ENCODE assay signal across 18 cellular contexts in genomic region chr5:157578079-157578780, GRCh38. TPM values are rescaled to one million over a fixed set of nuclear protein-coding genes. Genes with fewer than 3 reads are reported as not detected.
DNase-seq lines count a peak whose midpoint lies in the region; ATAC-seq and TF ChIP-seq lines count a peak whose summit lies in the region.
"Had no signal": no experiment of that assay in that cellular context is flagged by ENCODE, and none has a peak within 500 bp of the region (broad histone marks: within the 10 kb centered on the region; RNA-seq: fewer than 3 reads in every experiment).

No MANE protein-coding gene starts in this region.

- H3K4me2 ChIP-seq in osteoblast (ENCODE audit: insufficient read depth, low read length): no peak overlapping the region
- H3K4me2 ChIP-seq: A549 had no signal

- H3K27me3 Mint-ChIP-seq in CD4-positive, alpha-beta memory T cell: no peaks in the 10 kb centered on the region
- peaks cover 4 to 9% of the 10 kb centered on the region in 2 donors for H3K27me3 Mint-ChIP-seq in T-cell

- intact Hi-C loops in CD4-positive, alpha-beta memory T cell (cut with micrococcal nuclease): loop anchor here (5.0 kb wide), 1 partner anchor 74 kb away; the partner anchor contains the start of gene SOX30

- no peaks in the 10 kb centered on the region for H3K36me3 ChIP-seq in CD4-positive, alpha-beta memory T cell (ENCODE audit: insufficient read depth, low read length)
- H3K36me3 ChIP-seq in osteoblast (ENCODE audit: insufficient read depth, low read length): no peaks in the 10 kb centered on the region

- peaks cover 18 to 68% (median 32%) of the 10 kb centered on the region in 4 donors for H3K4me1 Mint-ChIP-seq in CD4-positive, alpha-beta memory T cell
- H3K4me1 Mint-ChIP-seq in T-cell: peaks cover 15 to 51% (median 24%) of the 10 kb centered on the region in 3 donors

- H3K79me2 ChIP-seq in osteoblast (ENCODE audit: insufficient read depth, low read length): peaks cover 15% of the 10 kb centered on the region

- no peak overlapping the region for H3K4me3 ChIP-seq in CD4-positive, alpha-beta memory T cell (ENCODE audit: low read length in 2 of 2)
- no peak overlapping the region for H3K4me3 ChIP-seq in osteoblast (ENCODE audit: insufficient read depth, low read length)
- H3K4me3 ChIP-seq: A549 had no signal

- no peaks in the 10 kb centered on the region for H3K27me3 ChIP-seq in CD4-positive, alpha-beta memory T cell (ENCODE audit: insufficient read depth, low read length)
- H3K27me3 ChIP-seq in foreskin keratinocyte (peaks cover 28% of the 10 kb centered on the region), osteoblast (ENCODE audit: insufficient read depth, low read length) (no peaks in the 10 kb centered on the region)

- DNase-seq in CD4-positive, alpha-beta memory T cell: no peak
- DNase-seq in T-cell: no peak
- no peak for DNase-seq in foreskin keratinocyte
- peak; percentile 70 for DNase-seq in osteoblast (ENCODE audit: insufficient read length, low spot score, missing footprints)
- DNase-seq in NCI-H1092 (lab: John Stamatoyannopoulos, UW): no peak
- no peak for DNase-seq in NCI-H526 (lab: John Stamatoyannopoulos, UW)
- DNase-seq: C1 segment of cervical spinal cord, COR-L47, GOT3, Karpas-422, NCI-H1417, NCI-H1930, NCI-H2171, NCI-H446, NCI-H748 treated with DMSO at 0.1 percent for 48 hours, OCI-M1 had no signal

- peak overlapping the region in 4 of 7 donors; percentile 24 to 50 (median 43) for H3K27ac Mint-ChIP-seq in CD4-positive, alpha-beta memory T cell
- peak overlapping the region; percentile 21 to 59 for H3K27ac Mint-ChIP-seq in T-cell

- H3K9me3 ChIP-seq in CD4-positive, alpha-beta memory T cell (ENCODE audit: control insufficient read depth in 1 of 2, low read length in 2 of 2): no peaks in the 10 kb centered on the region
- H3K9me3 ChIP-seq in osteoblast (ENCODE audit: low read depth, low read length): no peaks in the 10 kb centered on the region
- H3K9me3 ChIP-seq: A549 had no signal

- H3K4me1 ChIP-seq in CD4-positive, alpha-beta memory T cell (ENCODE audit: insufficient read depth, low read length): peaks cover 35% of the 10 kb centered on the region
- H3K4me1 ChIP-seq in foreskin keratinocyte: no peaks in the 10 kb centered on the region
- H3K4me1 ChIP-seq in osteoblast (ENCODE audit: insufficient read depth, low read length): peaks cover 25% of the 10 kb centered on the region

- POLR2A ChIA-PET in CD4-positive, alpha-beta memory T cell (lab: Charles Lee; ENCODE audit: partially characterized antibody): interaction anchor here (0.6 to 13.4 kb wide), 4 partner anchors 17 to 107 kb away, joined by 3 to 220 read pairs (median 3); no protein-coding TSS in a partner anchor
- POLR2A ChIA-PET in T-cell (lab: Charles Lee): interaction anchor here in 1 of 2 donors (0.6 kb wide), 1 partner anchor 35 kb away, joined by 4 read pairs; no protein-coding TSS in a partner anchor

- H3K4me3 Mint-ChIP-seq in CD4-positive, alpha-beta memory T cell: peak overlapping the region in 1 of 8 donors; percentile 4
- H3K4me3 Mint-ChIP-seq in T-cell: no peak overlapping the region

- H4K20me1 ChIP-seq in osteoblast (ENCODE audit: insufficient read depth, low read length): peaks cover 3% of the 10 kb centered on the region

- ATAC-seq in T-cell (replicated peaks in 1 of 4) (no peak), foreskin keratinocyte (peak; percentile 22), HG03108 (IDR thresholded peaks at IDR 0.05; ENCODE audit: unreplicated experiment) (no peak)
- ATAC-seq: A549 had no signal

- no peaks in the 10 kb centered on the region for H3K9me3 Mint-ChIP-seq in CD4-positive, alpha-beta memory T cell
- H3K9me3 Mint-ChIP-seq in T-cell: no peaks in the 10 kb centered on the region

- H3K27ac ChIP-seq in CD4-positive, alpha-beta memory T cell (ENCODE audit: low read depth, low read length): no peak overlapping the region
- H3K27ac ChIP-seq in foreskin keratinocyte (no peak overlapping the region), osteoblast (ENCODE audit: low read depth, low read length) (no peak overlapping the region)
- H3K27ac ChIP-seq: A549 had no signal

- peaks cover 0 to 9% of the 10 kb centered on the region in 2 donors for H3K36me3 Mint-ChIP-seq in CD4-positive, alpha-beta memory T cell
- no peaks in the 10 kb centered on the region for H3K36me3 Mint-ChIP-seq in T-cell

- TF ChIP-seq CTCF in foreskin keratinocyte (conservative IDR thresholded peaks at IDR 0.05): no peak
- TF ChIP-seq CTCF in osteoblast (IDR thresholded peaks at IDR 0.05; ENCODE audit: extremely low read depth, low read depth, low read length): no peak

- no peak overlapping the region for H2AFZ ChIP-seq in osteoblast (ENCODE audit: low read length)

- CTCF ChIA-PET in CD4-positive, alpha-beta memory T cell (lab: Charles Lee; ENCODE audit: partially characterized antibody): interaction anchor here (0.8 to 1.3 kb wide), 3 partner anchors 12 to 24 kb away, joined by 3 to 5 read pairs (median 4); no protein-coding TSS in a partner anchor
- CTCF ChIA-PET in T-cell (lab: Charles Lee): interaction anchor here in 1 of 2 donors (1.2 kb wide), 1 partner anchor 10 kb away, joined by 3 read pairs; no protein-coding TSS in a partner anchor

RNA-seq across cellular contexts. Expression of gene ADAM19, which starts 2.7 kb away (rescaled TPM):
- 10 to 100 TPM; 31.5 to 33.9 TPM for total RNA-seq in CD4-positive, alpha-beta memory T cell
- 10 to 100 TPM in 1 of 2 donors, 1 to 10 TPM in 1; 1.9 to 24.4 TPM for polyA plus RNA-seq in CD4-positive, alpha-beta memory T cell
- total RNA-seq in T-cell (10 to 100 TPM; 30.7 to 64.1 (median 41.8) TPM), foreskin keratinocyte (9.1 and 31.0 TPM in 2 replicates), osteoblast (12.1 and 14.5 TPM in 2 replicates)
- 3.8 and 11.9 TPM in 2 replicates for polyA plus RNA-seq in foreskin keratinocyte
